ENCODE assay signal across 33 cellular contexts in the genomic region with DNA sequence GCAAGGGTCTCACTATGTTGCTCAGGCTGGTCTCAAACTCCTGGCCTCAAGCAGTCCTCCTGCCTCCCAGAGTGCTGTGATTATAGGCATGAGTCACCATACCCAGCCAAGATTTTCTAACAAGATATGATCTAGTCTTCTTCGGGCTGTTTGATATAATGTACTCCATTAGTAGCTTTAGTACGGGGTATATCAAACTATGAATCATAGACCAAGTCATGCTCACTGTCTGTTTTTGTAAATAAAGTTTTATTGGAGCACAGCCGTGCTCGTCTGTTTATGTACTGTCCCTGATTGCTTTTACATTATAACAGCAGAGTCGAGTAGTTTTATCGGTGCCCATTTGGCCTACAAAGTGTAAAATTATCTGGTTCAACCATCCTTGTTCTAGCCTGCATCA. TPM values are rescaled to one million over a fixed set of nuclear protein-coding genes. Genes with fewer than 3 reads are reported as not detected.
DNase-seq lines count a peak whose midpoint lies in the region; ATAC-seq and TF ChIP-seq lines count a peak whose summit lies in the region.
"Had no signal": no experiment of that assay in that cellular context is flagged by ENCODE, and none has a peak within 500 bp of the region (broad histone marks: within the 10 kb centered on the region; RNA-seq: fewer than 3 reads in every experiment).

No MANE protein-coding gene starts in this region.

- H3K9ac ChIP-seq in HCT116 (ENCODE audit: low read length) (no peak overlapping the region), PC-3 (ENCODE audit: low read length) (no peak overlapping the region)
- H3K9ac ChIP-seq: BLaER1 treated with 17β-estradiol and CSF1 and Interleukin-3, amounts not matched to agents 10 nM and 100 nM had no signal

- TF ChIP-seq RAD21 in HCT116 (IDR thresholded peaks at IDR 0.05; ENCODE audit: low read depth): no peak

- H4K20me1 ChIP-seq in HCT116 (ENCODE audit: insufficient read depth): no peaks in the 10 kb centered on the region
- H4K20me1 ChIP-seq in PC-3 (ENCODE audit: low read length): no peaks in the 10 kb centered on the region
- H4K20me1 ChIP-seq: BLaER1 treated with 17β-estradiol and CSF1 and Interleukin-3, amounts not matched to agents 10 nM and 100 nM had no signal

- intact Hi-C loops in A673 (cut with micrococcal nuclease; ENCODE audit: unreplicated experiment): no loop called here
- intact Hi-C loops in HCT116 (cut with micrococcal nuclease): no loop called here
- intact Hi-C loops in PC-3 (cut with micrococcal nuclease): no loop called here

- no peak for TF ChIP-seq POLR2A in HCT116 (IDR thresholded peaks at IDR 0.05; ENCODE audit: borderline replicate concordance, extremely low read depth, insufficient read depth, insufficient read length)

- H3F3A ChIP-seq in PC-3 (ENCODE audit: low read length, unreplicated experiment): peaks cover 2% of the 10 kb centered on the region

- H3K4me1 ChIP-seq in A673 (ENCODE audit: insufficient read depth, low read length, poor library complexity, severe bottlenecking) (no peaks in the 10 kb centered on the region), HCT116 (ENCODE audit: control insufficient read depth in 1 of 2, insufficient read depth in 2 of 2, low read length in 2 of 2) (no peaks in the 10 kb centered on the region), PC-3 (ENCODE audit: insufficient read depth, low read length) (peaks cover 5% of the 10 kb centered on the region)
- H3K4me1 ChIP-seq: Caco-2, gastrocnemius medialis, spleen had no signal

- H3K4me2 ChIP-seq in HCT116 (ENCODE audit: low read length) (no peak overlapping the region), PC-3 (ENCODE audit: low read length) (no peak overlapping the region)
- H3K4me2 ChIP-seq: BLaER1 treated with 17β-estradiol and CSF1 and Interleukin-3, amounts not matched to agents 10 nM and 100 nM had no signal

- H3K4me3 ChIP-seq in A673 (ENCODE audit: low read depth, low read length, poor library complexity, severe bottlenecking): no peak overlapping the region
- no peak overlapping the region for H3K4me3 ChIP-seq in HCT116 (replicated peaks in 1 of 2; ENCODE audit: low read depth in 1 of 2, low read length in 2 of 2)
- H3K4me3 ChIP-seq in PC-3 (ENCODE audit: low read length): no peak overlapping the region
- H3K4me3 ChIP-seq in brain microvascular endothelial cell (ENCODE audit: low read depth, low read length): no peak overlapping the region
- H3K4me3 ChIP-seq: BLaER1 treated with 17β-estradiol and CSF1 and Interleukin-3, amounts not matched to agents 10 nM and 100 nM; gastrocnemius medialis; spleen had no signal

- peaks cover 66% of the 10 kb centered on the region for H3K36me3 ChIP-seq in A673 (ENCODE audit: insufficient read depth, low read length, poor library complexity, severe bottlenecking)
- H3K36me3 ChIP-seq in HCT116 (ENCODE audit: control insufficient read depth in 1 of 2, insufficient read depth in 2 of 2, low read length in 2 of 2): peaks cover 7 to 24% of the 10 kb centered on the region in 2 experiments
- H3K36me3 ChIP-seq in PC-3 (ENCODE audit: low read depth, low read length): peaks cover 38% of the 10 kb centered on the region; the same call in 1 of the 2 replicates
- peaks cover 27% of the 10 kb centered on the region for H3K36me3 ChIP-seq in brain microvascular endothelial cell (replicated peaks)

- H3K9me2 ChIP-seq in HCT116 (ENCODE audit: insufficient read depth) (no peaks in the 10 kb centered on the region), PC-3 (replicated peaks; ENCODE audit: low read length) (no peaks in the 10 kb centered on the region)

- in situ Hi-C loops in brain microvascular endothelial cell (cut with HindIII; ENCODE audit: low pct_ligation_motif_present, low sequenced_read_pairs): no loop called here

- ATAC-seq in HCT116: 0 out of 2 replicates have a peak, but pooled peaks have one; percentile 34
- ATAC-seq in PC-3: peak; percentile 74
- ATAC-seq in HG03175 (IDR thresholded peaks at IDR 0.05; ENCODE audit: unreplicated experiment): no peak
- no peak for ATAC-seq in GM18520 (IDR thresholded peaks at IDR 0.05; ENCODE audit: unreplicated experiment)
- ATAC-seq: activated CD4-positive, CD25-positive, alpha-beta regulatory T cell treated with anti-CD3 and anti-CD28 coated beads, Interleukin-2, amount 50 U/mL, for 24 hours; activated CD8-positive, alpha-beta T cell treated with anti-CD3 and anti-CD28 coated beads for 36 hours; activated naive CD8-positive, alpha-beta T cell treated with anti-CD3 and anti-CD28 coated beads, Interleukin-2, amount 50 U/mL, for 24 hours; effector memory CD8-positive, alpha-beta T cell; esophagus mucosa; gastrocnemius medialis; left ventricle myocardium superior; natural killer cell; stimulated activated effector memory CD8-positive, alpha-beta T cell treated with anti-CD3 and anti-CD28 coated beads, Interleukin-12 subunit alpha, Interleukin-12 subunit beta, amount 100 ng/mL, for 72 hours; T-cell had no signal

- H3K27me3 ChIP-seq in A673 (replicated peaks; ENCODE audit: insufficient read depth, low read depth, low read length, poor library complexity) (no peaks in the 10 kb centered on the region), HCT116 (ENCODE audit: insufficient read depth, low read length) (no peaks in the 10 kb centered on the region), PC-3 (ENCODE audit: low read length) (no peaks in the 10 kb centered on the region), brain microvascular endothelial cell (replicated peaks) (no peaks in the 10 kb centered on the region)
- H3K27me3 ChIP-seq: BLaER1 treated with 17β-estradiol and CSF1 and Interleukin-3, amounts not matched to agents 10 nM and 100 nM; gastrocnemius medialis; spleen had no signal

- TF ChIP-seq CTCF in A673 (conservative IDR thresholded peaks at IDR 0.05; ENCODE audit: low read depth, low read length): no peak
- no peak for TF ChIP-seq CTCF in HCT116 (IDR thresholded peaks at IDR 0.05 in 2 of 3, conservative IDR thresholded peaks at IDR 0.05 in 1 of 3; ENCODE audit: borderline replicate concordance in 1 of 3, insufficient read depth in 1 of 3, low read depth in 2 of 3, low read length in 2 of 3)
- TF ChIP-seq CTCF in PC-3 (conservative IDR thresholded peaks at IDR 0.05; ENCODE audit: low read depth, low read length): no peak
- no peak for TF ChIP-seq CTCF in brain microvascular endothelial cell (IDR thresholded peaks at IDR 0.05; ENCODE audit: low read depth, low read length, missing control alignments)

- H3K79me2 ChIP-seq in HCT116 (ENCODE audit: insufficient read depth, low read length) (no peaks in the 10 kb centered on the region), PC-3 (ENCODE audit: low read length) (no peaks in the 10 kb centered on the region)

- CTCF ChIA-PET in A673 (lab: Charles Lee) (no interaction called here), HCT116 (lab: Charles Lee) (no interaction called here), PC-3 (lab: Charles Lee) (no interaction called here)

- POLR2A ChIA-PET in A673 (lab: Charles Lee; ENCODE audit: low non-redundant PET) (no interaction called here), HCT116 (lab: Charles Lee) (no interaction called here), PC-3 (lab: Charles Lee; ENCODE audit: unreplicated experiment) (no interaction called here)

- H3K27ac ChIP-seq in A673 (ENCODE audit: low read depth, low read length, poor library complexity, severe bottlenecking): no peak overlapping the region
- no peak overlapping the region for H3K27ac ChIP-seq in HCT116 (ENCODE audit: low read depth, low read length)
- H3K27ac ChIP-seq in PC-3 (ENCODE audit: low read length): no peak overlapping the region
- no peak overlapping the region for H3K27ac ChIP-seq in brain microvascular endothelial cell
- H3K27ac ChIP-seq: BLaER1 treated with 17β-estradiol and CSF1 and Interleukin-3, amounts not matched to agents 10 nM and 100 nM; gastrocnemius medialis; spleen had no signal

- peak; percentile 35 for DNase-seq in A673 (ENCODE audit: low spot score)
- no peak for DNase-seq in HCT116 (ENCODE audit: low read depth, low spot score)
- DNase-seq in PC-3: peak; percentile 85
- DNase-seq in brain microvascular endothelial cell: peak; percentile 22
- DNase-seq in kidney tubule cell (ENCODE audit: low spot score): no peak
- DNase-seq in activated CD8-positive, alpha-beta memory T cell treated with anti-CD3 and anti-CD28 coated beads, Interleukin-2, amount 50 U/mL, for 48 hours: no peak
- DNase-seq: ACHN; activated CD8-positive, alpha-beta T cell treated with anti-CD3 and anti-CD28 coated beads for 36 hours; activated gamma-delta T cell; activated naive CD8-positive, alpha-beta T cell treated with anti-CD3 and anti-CD28 coated beads, Interleukin-2, amount 50 U/mL, for 24 hours; activated T-cell treated with anti-CD3 and anti-CD28 coated beads for 4 hours; Caco-2; DND-41; effector memory CD8-positive, alpha-beta T cell; gastrocnemius medialis; hippocampal formation; immature natural killer cell; left ventricle myocardium superior; natural killer cell; NCI-H1417; NCI-H2081; NCI-H446 treated with DMSO at 0.1 percent for 48 hours; retina; SHP77 treated with DMSO at 0.1 percent for 48 hours; spleen; stimulated activated CD4-positive, alpha-beta T cell treated with anti-CD3 and anti-CD28 coated beads, Interleukin-2, amount 100 ng/mL, for 48 hours; T-cell had no signal

- H2AFZ ChIP-seq in HCT116 (ENCODE audit: low read depth, low read length, poor library complexity, severe bottlenecking): no peak overlapping the region
- H2AFZ ChIP-seq in PC-3 (ENCODE audit: low read length): no peak overlapping the region

- BruUV-seq in A673 (replicated peaks; lab: Mats Ljungman, UMichigan): no TSS peak
- BruUV-seq in HCT116 (replicated peaks; lab: Mats Ljungman, UMichigan): no TSS peak
- no TSS peak for BruUV-seq in PC-3 (replicated peaks; lab: Mats Ljungman, UMichigan)

- H3K9me3 ChIP-seq in A673 (ENCODE audit: low read depth, low read length, poor library complexity, severe bottlenecking) (no peaks in the 10 kb centered on the region), HCT116 (ENCODE audit: control insufficient read depth in 1 of 2, insufficient read depth in 1 of 2, low read depth in 1 of 2, low read length in 2 of 2) (no peaks in the 10 kb centered on the region), PC-3 (ENCODE audit: low read length) (no peaks in the 10 kb centered on the region)
- H3K9me3 ChIP-seq: BLaER1 treated with 17β-estradiol and CSF1 and Interleukin-3, amounts not matched to agents 10 nM and 100 nM; Caco-2; gastrocnemius medialis; spleen had no signal

- RAD21 ChIA-PET in HCT116 (lab: Charles Lee; ENCODE audit: low non-redundant PET in 1 of 2, low total read pairs in 2 of 2, uncharacterized antibody in 2 of 2, unreplicated experiment in 2 of 2): no interaction called here

TF ChIP-seq in HCT116, 20 proteins besides CTCF, POLR2A, EP300 and RAD21 (continues in another document):
- TF ChIP-seq SP1 (IDR thresholded peaks at IDR 0.05; ENCODE audit: low read depth) (no peak), FOSL1 (IDR thresholded peaks at IDR 0.05; ENCODE audit: low read depth) (no peak), ELF1 (IDR thresholded peaks at IDR 0.05; ENCODE audit: borderline replicate concordance, low read depth) (no peak), SIN3A (IDR thresholded peaks at IDR 0.05; ENCODE audit: low read depth) (no peak), SRF (IDR thresholded peaks at IDR 0.05; ENCODE audit: low read depth) (no peak)

RNA-seq across cellular contexts. Expression of gene GRIK4, which starts 43.9 kb away (rescaled TPM):
- total RNA-seq in A673 (2021) (not detected in 2 replicates), HCT116 (2021; ENCODE audit: unreplicated experiment) (0.52 TPM), PC-3 (2014; rRNA removed) (not detected in 2 replicates)
- 0.16 and 0.18 TPM in 2 replicates for polyA plus RNA-seq in HCT116 (2012)
- total RNA-seq: activated CD8-positive, alpha-beta T cell treated with anti-CD3 and anti-CD28 coated beads for 36 hours had no signal

Comparison
In these comparisons a context has a peak if more than half of its experiments do, and no peak if none do; other contexts are left out.
1. DNase-seq: peak in A673 (single experiment), PC-3 (single experiment) and brain microvascular endothelial cell (single experiment); none in HCT116 (single experiment), kidney tubule cell (single experiment) and activated CD8-positive, alpha-beta memory T cell treated with anti-CD3 and anti-CD28 coated beads, Interleukin-2, amount 50 U/mL, for 48 hours (single experiment).
2. ATAC-seq: peak in HCT116 (single experiment) and PC-3 (single experiment); none in HG03175 (single experiment) and GM18520 (single experiment).